ENCODE assay signal across 17 cellular contexts in the genomic region with DNA sequence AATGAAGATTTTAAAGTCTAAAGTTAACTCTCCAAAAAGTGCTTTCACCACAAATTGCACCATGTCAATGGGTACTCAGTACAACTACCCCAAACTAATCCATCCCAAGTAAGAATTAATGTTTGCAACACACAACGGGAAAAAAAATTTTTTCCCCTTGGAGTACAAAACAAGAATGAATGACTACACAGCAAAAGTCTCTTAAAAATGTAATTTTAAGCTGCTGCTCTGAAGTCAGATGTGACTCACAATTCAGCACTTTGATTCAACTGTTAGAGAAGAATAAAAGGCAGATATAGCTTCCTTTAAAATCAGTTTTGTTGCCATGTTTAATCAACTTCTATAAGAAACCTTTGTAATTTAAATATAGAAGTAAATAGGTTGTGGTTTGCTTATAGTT. TPM values are rescaled to one million over a fixed set of nuclear protein-coding genes. Genes with fewer than 3 reads are reported as not detected.
DNase-seq lines count a peak whose midpoint lies in the region; ATAC-seq and TF ChIP-seq lines count a peak whose summit lies in the region.
"Had no signal": no experiment of that assay in that cellular context is flagged by ENCODE, and none has a peak within 500 bp of the region (broad histone marks: within the 10 kb centered on the region; RNA-seq: fewer than 3 reads in every experiment).

No MANE protein-coding gene starts in this region.

- no peaks in the 10 kb centered on the region for H3K79me2 ChIP-seq in osteoblast (ENCODE audit: insufficient read depth, low read length)

- peak overlapping the region; percentile 32 for H3K27ac Mint-ChIP-seq in HFFc6
- H3K27ac Mint-ChIP-seq: CD8-positive, alpha-beta T cell; H9 had no signal

- H3K4me1 ChIP-seq in osteoblast (ENCODE audit: insufficient read depth, low read length) = peaks cover 18% of the 10 kb centered on the region

- in situ Hi-C loops in astrocyte of the spinal cord (cut with HindIII; ENCODE audit: low sequenced_read_pairs) = no loop called here

- peak; percentile 5 for DNase-seq in BJ (ENCODE audit: low read depth)
- DNase-seq in HFFc6 = peak; percentile 57
- DNase-seq in astrocyte of the spinal cord (ENCODE audit: low read depth, low spot score) = peak; percentile 22
- DNase-seq in osteoblast (ENCODE audit: insufficient read length, low spot score, missing footprints) = peak; percentile 36
- DNase-seq in DMS53 treated with DMSO at 0.1 percent for 48 hours (lab: John Stamatoyannopoulos, UW; ENCODE audit: unreplicated experiment) = no peak
- no peak for DNase-seq in NCI-H146 (lab: John Stamatoyannopoulos, UW)
- DNase-seq: CD8-positive, alpha-beta T cell; H9; NCI-H1105; NCI-H187; NCI-H2171; NCI-H446 treated with DMSO at 0.1 percent for 48 hours; NCI-H82 had no signal

- H3K27me3 ChIP-seq in BJ (ENCODE audit: control insufficient read depth, insufficient read depth, low read length) (no peaks in the 10 kb centered on the region), osteoblast (ENCODE audit: insufficient read depth, low read length) (no peaks in the 10 kb centered on the region)

- POLR2A ChIA-PET in BJ (lab: Charles Lee) = interaction anchor here (0.6 kb wide), 2 partner anchors 290 to 511 kb away, joined by 3 read pairs; no protein-coding TSS in a partner anchor

- peak overlapping the region; percentile 23 for H3K27ac ChIP-seq in osteoblast (ENCODE audit: low read depth, low read length)
- H3K27ac ChIP-seq: SK-N-MC had no signal

- no peaks in the 10 kb centered on the region for H3K9me3 Mint-ChIP-seq in HFFc6
- H3K9me3 Mint-ChIP-seq: CD8-positive, alpha-beta T cell; H9 had no signal

- H3K9me3 ChIP-seq in osteoblast (ENCODE audit: low read depth, low read length) = no peaks in the 10 kb centered on the region

- H3K4me2 ChIP-seq in osteoblast (ENCODE audit: insufficient read depth, low read length) = no peak overlapping the region

- TF ChIP-seq CTCF in BJ (IDR thresholded peaks at IDR 0.05; ENCODE audit: insufficient read depth, low read depth, low read length) (no peak), HFFc6 (IDR thresholded peaks at IDR 0.05) (no peak), astrocyte of the spinal cord (IDR thresholded peaks at IDR 0.05; ENCODE audit: low read depth, low read length) (no peak), osteoblast (IDR thresholded peaks at IDR 0.05; ENCODE audit: extremely low read depth, low read depth, low read length) (no peak)

- no peak overlapping the region for H3K4me3 Mint-ChIP-seq in HFFc6
- H3K4me3 Mint-ChIP-seq: CD8-positive, alpha-beta T cell; H9 had no signal

- peaks cover 3% of the 10 kb centered on the region; the same call in 1 of the 2 replicates for H3K27me3 Mint-ChIP-seq in HFFc6 (ENCODE audit: insufficient read depth)

- H3K4me3 ChIP-seq in BJ (ENCODE audit: low read depth, low read length) (no peak overlapping the region), astrocyte of the spinal cord (ENCODE audit: low read depth, low read length) (no peak overlapping the region), osteoblast (ENCODE audit: insufficient read depth, low read length) (no peak overlapping the region)
- H3K4me3 ChIP-seq: K562, SK-N-MC had no signal

- H3K36me3 Mint-ChIP-seq in HFFc6 (ENCODE audit: low read depth) = peaks cover 9% of the 10 kb centered on the region; the same call in 1 of the 2 replicates

- CTCF ChIA-PET in BJ (lab: Yijun Ruan, JAX) = interaction anchor here (1.2 to 1.6 kb wide), 3 partner anchors 10 to 47 kb away, joined by 3 to 4 read pairs (median 4); no protein-coding TSS in a partner anchor

- no peak for ATAC-seq in HG03442 (IDR thresholded peaks at IDR 0.05; ENCODE audit: unreplicated experiment)
- ATAC-seq in HG02973 (IDR thresholded peaks at IDR 0.05; ENCODE audit: unreplicated experiment) = no peak
- ATAC-seq: CD8-positive, alpha-beta T cell; K562 had no signal

- no peak overlapping the region for H2AFZ ChIP-seq in osteoblast (ENCODE audit: low read length)

- peaks cover 38% of the 10 kb centered on the region for H3K4me1 Mint-ChIP-seq in HFFc6 (ENCODE audit: low read depth)
- H3K4me1 Mint-ChIP-seq: H9 had no signal

- H3K36me3 ChIP-seq in BJ (ENCODE audit: control insufficient read depth, insufficient read depth, low read length) (peaks cover 11% of the 10 kb centered on the region), osteoblast (ENCODE audit: insufficient read depth, low read length) (peaks cover 32% of the 10 kb centered on the region)

- peaks cover 7% of the 10 kb centered on the region for H4K20me1 ChIP-seq in osteoblast (ENCODE audit: insufficient read depth, low read length)

RNA-seq across cellular contexts. Expression of gene VPS33A, which starts 42.5 kb away (rescaled TPM):
- 13.2 and 20.2 TPM in 2 replicates for polyA plus RNA-seq in BJ (2011; rRNA removed)
- polyA minus RNA-seq in BJ (2011; rRNA and poly(A)+ RNA removed) = 6.0 and 7.3 TPM in 2 replicates
- 10 to 100 TPM; 22.7 to 31.0 (median 25.7) TPM for total RNA-seq in HFFc6 (2021; fragmentation: NEBNext Ultra II Directional; extraction: Animal tissue kit (Norgen Biotek cat#: 25700))
- 18.5 and 20.0 TPM in 2 replicates for total RNA-seq in osteoblast

Comparison
In these comparisons a context has a peak if more than half of its experiments do, and no peak if none do; other contexts are left out.
1. DNase-seq: peak in BJ (single experiment), HFFc6 (single experiment), astrocyte of the spinal cord (single experiment) and osteoblast (single experiment); none in DMS53 treated with DMSO at 0.1 percent for 48 hours (single experiment) and NCI-H146 (single experiment).